Comparison of ENCODE assay signal across 8 cellular contexts in genomic region chr13:96089749-96090239, GRCh38. TPM values are rescaled to one million over a fixed set of nuclear protein-coding genes. Genes with fewer than 3 reads are reported as not detected.
DNase-seq lines count a peak whose midpoint lies in the region; ATAC-seq and TF ChIP-seq lines count a peak whose summit lies in the region.

Gene HS6ST3, plus strand, starts transcription at chr13:96090107.

- no peaks in the 10 kb centered on the region for H3K36me3 Mint-ChIP-seq in activated naive CD8-positive, alpha-beta T cell treated with anti-CD3 and anti-CD28 coated beads, Interleukin-2, amount 10 ng/mL, durations not matched to agents 7 days and 5 days

- H3K27ac ChIP-seq in ACC112 (ENCODE audit: low read depth, low read length) (no peak within 1 kb of the TSS), HUES64 (ENCODE audit: low read depth, low read length) (no peak within 1 kb of the TSS), gastrocnemius medialis (no peak within 1 kb of the TSS)

- no peak within 1 kb of the TSS for H3K27ac Mint-ChIP-seq in activated naive CD8-positive, alpha-beta T cell treated with anti-CD3 and anti-CD28 coated beads, Interleukin-2, amount 10 ng/mL, durations not matched to agents 7 days and 5 days

- no peaks in the 10 kb centered on the region for H3K4me1 Mint-ChIP-seq in activated naive CD8-positive, alpha-beta T cell treated with anti-CD3 and anti-CD28 coated beads, Interleukin-2, amount 10 ng/mL, durations not matched to agents 7 days and 5 days

- intact Hi-C loops in gastrocnemius medialis (cut with DNase I; ENCODE audit: low total_unique reads) = no loop called here

- no peaks in the 10 kb centered on the region for H3K79me2 ChIP-seq in ACC112 (ENCODE audit: control insufficient read depth, insufficient read depth, low read length, unreplicated experiment)

- H3K9me3 ChIP-seq in HUES64 (ENCODE audit: insufficient read depth, low read depth, low read length) (no peaks in the 10 kb centered on the region), gastrocnemius medialis (no peaks in the 10 kb centered on the region)

- no peaks in the 10 kb centered on the region for H3K36me3 ChIP-seq in ACC112 (ENCODE audit: insufficient read depth, low read length)
- no peaks in the 10 kb centered on the region for H3K36me3 ChIP-seq in HUES64 (ENCODE audit: insufficient read depth, low read length)
- no peaks in the 10 kb centered on the region for H3K36me3 ChIP-seq in gastrocnemius medialis

- H3K4me3 ChIP-seq in ACC112 (ENCODE audit: low read depth, low read length) = peak within 1 kb of the TSS; percentile 70
- H3K4me3 ChIP-seq in HUES64 (ENCODE audit: low read length) = peak within 1 kb of the TSS; percentile 56
- peak within 1 kb of the TSS; percentile 39 to 55 (median 50) for H3K4me3 ChIP-seq in gastrocnemius medialis

- in situ Hi-C loops in gastrocnemius medialis (cut with MboI; ENCODE audit: low sequenced_read_pairs in 4 of 4) = no loop called here

- DNase-seq in activated naive CD8-positive, alpha-beta T cell treated with anti-CD3 and anti-CD28 coated beads, Interleukin-2, amount 10 ng/mL, durations not matched to agents 7 days and 5 days = no peak
- DNase-seq in hepatic stellate cell (ENCODE audit: low spot score) = peak; percentile 14
- peak in 1 of 2 donors; percentile 40 for DNase-seq in gastrocnemius medialis
- DNase-seq in LoVo (ENCODE audit: low spot score) = no peak
- no peak for DNase-seq in NCI-H187 treated with DMSO at 0.1 percent for 48 hours (lab: John Stamatoyannopoulos, UW)

- H3K4me3 Mint-ChIP-seq in activated naive CD8-positive, alpha-beta T cell treated with anti-CD3 and anti-CD28 coated beads, Interleukin-2, amount 10 ng/mL, durations not matched to agents 7 days and 5 days = peak within 1 kb of the TSS; percentile 36

- WGBS in HUES64 = under 1% methylated on average over 35 of the region's 35 CpGs

- no peaks in the 10 kb centered on the region for H3K9me3 Mint-ChIP-seq in activated naive CD8-positive, alpha-beta T cell treated with anti-CD3 and anti-CD28 coated beads, Interleukin-2, amount 10 ng/mL, durations not matched to agents 7 days and 5 days

- H3K4me1 ChIP-seq in ACC112 (ENCODE audit: control insufficient read depth, insufficient read depth, low read length, unreplicated experiment) (no peaks in the 10 kb centered on the region), HUES64 (ENCODE audit: insufficient read depth, low read length) (peaks cover 3% of the 10 kb centered on the region; the same call in 1 of the 2 replicates), gastrocnemius medialis (peaks cover 0 to 4% of the 10 kb centered on the region in 2 donors)

- peaks cover 68% of the 10 kb centered on the region for H3K27me3 ChIP-seq in ACC112 (ENCODE audit: insufficient read depth, low read length)
- H3K27me3 ChIP-seq in HUES64 (ENCODE audit: insufficient read depth, low read length) = peaks cover 78% of the 10 kb centered on the region
- peaks cover 33 to 63% (median 49%) of the 10 kb centered on the region in 3 donors for H3K27me3 ChIP-seq in gastrocnemius medialis

- ATAC-seq in GM18867 (IDR thresholded peaks at IDR 0.05; ENCODE audit: unreplicated experiment) (peak; percentile 42), gastrocnemius medialis (peak; percentile 27 to 51)
- ATAC-seq in activated naive CD8-positive, alpha-beta T cell treated with anti-CD3 and anti-CD28 coated beads, Interleukin-2, amount 10 ng/mL, durations not matched to agents 7 days and 5 days (ENCODE audit: low read depth) = no peak

- TF ChIP-seq POLR2A in gastrocnemius medialis (IDR thresholded peaks at IDR 0.05) = peak in 1 of 2 donors; percentile 16

- no peak for TF ChIP-seq CTCF in gastrocnemius medialis (IDR thresholded peaks at IDR 0.05 in 4 of 5, conservative IDR thresholded peaks at IDR 0.05 in 1 of 5)

- POLR2A ChIA-PET in activated naive CD8-positive, alpha-beta T cell treated with anti-CD3 and anti-CD28 coated beads, Interleukin-2, amount 10 ng/mL, durations not matched to agents 7 days and 5 days (lab: Charles Lee) = no interaction called here

- H2AFZ ChIP-seq in ACC112 (ENCODE audit: low read length, unreplicated experiment) = peak within 1 kb of the TSS; percentile 84

- no peak within 1 kb of the TSS; the same call in 1 of the 2 replicates for H3K9ac ChIP-seq in HUES64 (ENCODE audit: low read depth, low read length)

- H3K27me3 Mint-ChIP-seq in activated naive CD8-positive, alpha-beta T cell treated with anti-CD3 and anti-CD28 coated beads, Interleukin-2, amount 10 ng/mL, durations not matched to agents 7 days and 5 days = peaks cover 39% of the 10 kb centered on the region

RNA-seq across cellular contexts. Expression of gene HS6ST3, which starts in this region (rescaled TPM):
- 0.75 TPM for polyA plus RNA-seq in HUES64 (2013, experiment 1 of 2)
- 0.63 TPM for polyA plus RNA-seq in HUES64 (2013, experiment 2 of 2)
- total RNA-seq in activated naive CD8-positive, alpha-beta T cell treated with anti-CD3 and anti-CD28 coated beads, Interleukin-2, amount 10 ng/mL, durations not matched to agents 7 days and 5 days = not detected
- total RNA-seq in gastrocnemius medialis = 1 to 10 TPM in 3 of 4 donors, under 1 TPM in 1; 0.97 to 2.2 (median 2.0) TPM
